Comparison of ENCODE assay signal across 11 cellular contexts in the genomic region with DNA sequence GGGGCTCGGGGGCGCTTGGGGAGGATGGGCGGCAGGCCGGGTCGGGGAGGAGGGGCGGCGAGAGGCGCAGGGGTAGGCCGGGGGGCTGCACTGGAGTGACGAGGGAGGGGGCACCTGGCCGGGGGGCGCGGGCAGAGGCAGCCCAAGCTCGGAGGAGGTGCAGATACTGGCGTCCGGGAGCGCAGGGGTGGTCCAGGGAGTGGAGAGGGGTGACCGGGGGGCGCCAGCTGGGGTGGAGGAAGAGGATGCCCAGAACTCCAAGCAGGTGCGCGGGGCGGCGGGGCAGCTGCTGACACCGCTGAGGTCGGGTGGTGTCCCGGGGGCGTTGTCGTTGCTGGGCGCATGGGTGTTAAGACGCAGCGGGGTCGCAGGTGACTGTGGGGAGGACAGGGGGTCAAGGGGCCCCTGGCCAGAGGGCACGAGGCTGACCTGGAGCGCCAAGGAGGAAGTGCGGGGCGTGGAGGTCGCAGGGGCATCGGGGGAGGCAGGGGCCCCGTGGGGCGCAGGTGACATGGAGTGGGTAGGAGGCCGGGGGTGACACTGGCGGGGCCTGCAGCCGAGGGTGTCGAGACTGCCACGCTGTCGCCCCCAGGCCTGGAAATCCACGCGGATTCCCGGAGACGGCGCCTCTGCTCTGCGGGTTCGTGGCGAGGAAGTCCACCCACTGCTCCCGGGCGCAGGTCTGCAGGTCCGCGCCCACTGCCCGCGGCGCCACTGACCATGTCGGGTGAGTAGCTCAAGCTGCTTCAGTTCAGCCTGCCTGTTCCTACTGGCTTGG. TPM values are rescaled to one million over a fixed set of nuclear protein-coding genes. Genes with fewer than 3 reads are reported as not detected.
DNase-seq lines count a peak whose midpoint lies in the region; ATAC-seq, FAIRE-seq and TF ChIP-seq lines count a peak whose summit lies in the region.
"Had no signal": no experiment of that assay in that cellular context is flagged by ENCODE, and none has a peak within 500 bp of the region (broad histone marks: within the 10 kb centered on the region; RNA-seq: fewer than 3 reads in every experiment).

No MANE protein-coding gene starts in this region.

- peak overlapping the region; percentile 99 for H3K4me2 ChIP-seq in hepatocyte

- peaks cover 3% of the 10 kb centered on the region for H3K4me1 ChIP-seq in hepatocyte (ENCODE audit: insufficient read depth)
- no peaks in the 10 kb centered on the region for H3K4me1 ChIP-seq in pancreas

- 9% methylated on average over 30 of the region's 62 CpGs for WGBS in hepatocyte (ENCODE audit: low lambda C conversion rate, missing lambda C conversion rate)
- WGBS in pancreas, 2 donors, result 24% methylated on average over 53 to 62 of the region's 62 CpGs

- H3K9me3 ChIP-seq in SK-N-MC (ENCODE audit: low read depth, low read length), result no peaks in the 10 kb centered on the region
- H3K9me3 ChIP-seq in hepatocyte (ENCODE audit: low read depth), result no peaks in the 10 kb centered on the region
- no peaks in the 10 kb centered on the region for H3K9me3 ChIP-seq in pancreas
- H3K9me3 ChIP-seq: thyroid gland had no signal

- FAIRE-seq in pancreas (lab: Jason Lieb, UNC), result no peak
- FAIRE-seq: GM12891 had no signal

- H3K79me2 ChIP-seq in hepatocyte, result peaks cover 45% of the 10 kb centered on the region

- peak overlapping the region; percentile 52 for H3K9ac ChIP-seq in SK-N-MC (ENCODE audit: insufficient read length)

- no peaks in the 10 kb centered on the region for H3K9me2 ChIP-seq in hepatocyte (replicated peaks; ENCODE audit: insufficient read depth)

- H4K20me1 ChIP-seq in hepatocyte (ENCODE audit: insufficient read depth, poor library complexity, severe bottlenecking), result peaks cover 6% of the 10 kb centered on the region

- H3K27me3 ChIP-seq in hepatocyte, result no peaks in the 10 kb centered on the region
- no peaks in the 10 kb centered on the region for H3K27me3 ChIP-seq in pancreas
- H3K27me3 ChIP-seq: thyroid gland had no signal

- TF ChIP-seq CTCF in AG09309 (IDR thresholded peaks at IDR 0.05; ENCODE audit: control insufficient read depth, insufficient read depth, low read depth, low read length, missing control alignments) (no peak), hepatocyte (IDR thresholded peaks at IDR 0.05; ENCODE audit: poor library complexity) (no peak), pancreas (IDR thresholded peaks at IDR 0.05) (no peak)

- H3K36me3 ChIP-seq in SK-N-MC (ENCODE audit: insufficient read depth, low read length), result peaks cover 14% of the 10 kb centered on the region
- H3K36me3 ChIP-seq in hepatocyte (replicated peaks; ENCODE audit: insufficient read depth, low read depth), result no peaks in the 10 kb centered on the region
- no peaks in the 10 kb centered on the region for H3K36me3 ChIP-seq in pancreas
- H3K36me3 ChIP-seq: thyroid gland had no signal

- H3K27ac ChIP-seq in SK-N-MC, result no peak overlapping the region
- no peak overlapping the region for H3K27ac ChIP-seq in hepatocyte
- H3K27ac ChIP-seq in pancreas, result no peak overlapping the region
- H3K27ac ChIP-seq: thyroid gland had no signal

- ATAC-seq in pancreas (peak; percentile 5 to 23 (median 10)), GM19395 (IDR thresholded peaks at IDR 0.05; ENCODE audit: unreplicated experiment) (no peak)

- peak overlapping the region; percentile 37 for H3K4me3 ChIP-seq in AG09309 (ENCODE audit: control insufficient read depth, low read depth, low read length)
- H3K4me3 ChIP-seq in SK-N-MC, result peak overlapping the region; percentile 75
- peak overlapping the region; percentile 93 for H3K4me3 ChIP-seq in hepatocyte
- peak overlapping the region in 3 of 4 donors; percentile 24 to 49 (median 45) for H3K4me3 ChIP-seq in pancreas

- intact Hi-C loops in pancreas (cut with DNase I), result loop anchor here in 1 of 3 donors (10.0 kb wide), 1 partner anchor 185 kb away; no protein-coding TSS in a partner anchor

- peak overlapping the region; percentile 41 for H2AFZ ChIP-seq in hepatocyte

- DNase-seq in AG09309 (ENCODE audit: low read depth) (no peak), SK-N-MC (ENCODE audit: low read depth, low spot score) (no peak), hepatocyte (ENCODE audit: low spot score) (peak; percentile 20), pancreas (peak in 4 of 6 donors; percentile 16 to 79 (median 46)), T-helper 1 cell (no peak), globus pallidus (ENCODE audit: low spot score) (no peak)
- DNase-seq in activated CD8-positive, alpha-beta memory T cell treated with anti-CD3 and anti-CD28 coated beads, Interleukin-2, amount 50 U/mL, for 4 hours, result no peak

RNA-seq across cellular contexts. Expression of a gene that starts 0.9 kb away (rescaled TPM):
- total RNA-seq in hepatocyte, result 41.4 and 41.7 TPM in 2 replicates
- 35.8 and 44.3 TPM in 2 replicates for polyA plus RNA-seq in hepatocyte
- total RNA-seq in pancreas, result 1 to 10 TPM; 3.0 to 8.6 (median 4.9) TPM
- polyA plus RNA-seq in pancreas, result 1 to 10 TPM; 2.2 to 6.0 TPM
- total RNA-seq: activated T-helper 1 cell treated with anti-CD3 and anti-CD28 coated beads, Interleukin-12 subunit alpha, Interleukin-12 subunit beta, Interleukin-2, Interleukin-4 antibody, amounts not matched to agents 30 ng/mL and 10 ng/mL and 1 ng/mL, durations not matched to agents 14 hours and 24 hours and 36 hours had no signal

Comparison
In these comparisons a context has a peak if more than half of its experiments do, and no peak if none do; other contexts are left out.
1. DNase-seq: peak in hepatocyte (single experiment) and pancreas (4 of 6); none in AG09309 (single experiment), SK-N-MC (single experiment), T-helper 1 cell (0 of 5), activated CD8-positive, alpha-beta memory T cell treated with anti-CD3 and anti-CD28 coated beads, Interleukin-2, amount 50 U/mL, for 4 hours (single experiment) and globus pallidus (single experiment).
2. H3K4me3 ChIP-seq: peak in every context shown above with its lines; median percentile 93 in hepatocyte; 75 in SK-N-MC; 45 in pancreas; 37 in AG09309.